Comparison of ENCODE assay signal across 19 cellular contexts in the genomic region with DNA sequence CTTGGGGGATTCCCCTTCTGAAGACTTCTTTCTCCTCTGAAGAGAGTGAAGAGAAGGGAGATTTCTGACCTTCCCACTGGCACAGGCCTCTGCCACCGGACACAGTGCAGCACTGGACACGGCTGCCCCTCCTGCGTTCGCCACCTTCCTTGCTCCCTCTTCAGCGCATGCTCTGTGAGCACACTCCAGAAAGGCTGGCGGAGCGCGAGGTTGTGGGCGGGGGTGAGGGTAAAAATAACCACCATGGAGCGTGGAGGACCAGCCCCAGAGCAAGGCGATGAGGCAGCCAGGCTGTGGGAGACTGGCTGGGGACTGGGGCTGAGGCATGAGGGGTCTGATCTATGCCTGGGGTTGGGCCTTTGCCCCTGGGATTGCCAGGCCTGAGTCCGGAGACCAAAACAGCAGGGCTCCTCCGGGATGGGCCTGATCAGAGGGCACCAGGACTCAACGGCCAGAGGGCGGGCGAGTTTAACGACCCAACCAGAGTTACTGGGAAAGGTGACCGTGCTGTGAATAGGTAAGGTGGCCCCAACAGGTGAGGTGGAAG.
"Had no signal": no experiment of that assay in that cellular context is flagged by ENCODE, and none has a peak within 500 bp of the region (broad histone marks: within the 10 kb centered on the region; RNA-seq: fewer than 3 reads in every experiment).

No MANE protein-coding gene starts in this region.

- H3K9me3 ChIP-seq: body of pancreas, prostate gland, tibial nerve had no signal

- H3K4me3 ChIP-seq: body of pancreas, prostate gland, tibial nerve had no signal

- H3K27me3 ChIP-seq: body of pancreas, tibial nerve had no signal

- H3K9me3 Mint-ChIP-seq: activated CD4-positive, alpha-beta T cell treated with anti-CD3 and anti-CD28 coated beads, Interleukin-2, amount 10 ng/mL, durations not matched to agents 24 days and 14 days; activated naive CD8-positive, alpha-beta T cell treated with anti-CD3 and anti-CD28 coated beads for 36 hours; activated T-cell treated with anti-CD3 and anti-CD28 coated beads, Interleukin-2, amount 50 U/mL, for 72 hours; central memory CD8-positive, alpha-beta T cell; naive thymus-derived CD8-positive, alpha-beta T cell had no signal

- H3K36me3 Mint-ChIP-seq: activated naive CD8-positive, alpha-beta T cell treated with anti-CD3 and anti-CD28 coated beads for 36 hours; naive thymus-derived CD8-positive, alpha-beta T cell had no signal

- ATAC-seq: activated CD8-positive, alpha-beta T cell treated with anti-CD3 and anti-CD28 coated beads, Interleukin-2, amount 10 ng/mL, durations not matched to agents 7 days and 5 days; activated T-cell treated with anti-CD3 and anti-CD28 coated beads, Interleukin-2, amount 50 U/mL, for 72 hours; body of pancreas; naive thymus-derived CD8-positive, alpha-beta T cell; sciatic nerve had no signal

- H3K4me1 ChIP-seq: body of pancreas, prostate gland, tibial nerve had no signal

- DNase-seq: activated CD4-positive, alpha-beta T cell treated with anti-CD3 and anti-CD28 coated beads, Interleukin-2, amount 10 ng/mL, durations not matched to agents 24 days and 14 days; activated CD4-positive, CD25-positive, alpha-beta regulatory T cell; activated CD8-positive, alpha-beta memory T cell treated with anti-CD3 and anti-CD28 coated beads, Interleukin-2, amount 50 U/mL, for 48 hours; activated CD8-positive, alpha-beta T cell treated with anti-CD3 and anti-CD28 coated beads, Interleukin-2, amount 10 ng/mL, durations not matched to agents 7 days and 5 days; activated gamma-delta T cell treated with Interleukin-2 at 50 U/mL for 16 hours; activated naive CD8-positive, alpha-beta T cell treated with anti-CD3 and anti-CD28 coated beads for 36 hours; activated T-cell treated with anti-CD3 and anti-CD28 coated beads, Interleukin-2, amount 50 U/mL, for 72 hours; amygdala; body of pancreas; cortex of kidney; effector CD8-positive, alpha-beta T cell; foreskin melanocyte; mesenchymal stem cell; naive thymus-derived CD8-positive, alpha-beta T cell; stimulated activated CD4-positive, alpha-beta T cell treated with anti-CD3 and anti-CD28 coated beads, Interleukin-1b, Interleukin-23, amount 100 ng/mL, for 48 hours had no signal

- H3K27ac ChIP-seq: body of pancreas, prostate gland, tibial nerve had no signal

- H3K36me3 ChIP-seq: prostate gland, tibial nerve had no signal

- H3K27ac Mint-ChIP-seq: activated CD4-positive, alpha-beta T cell treated with anti-CD3 and anti-CD28 coated beads, Interleukin-2, amount 10 ng/mL, durations not matched to agents 24 days and 14 days; activated CD8-positive, alpha-beta T cell treated with anti-CD3 and anti-CD28 coated beads, Interleukin-2, amount 10 ng/mL, durations not matched to agents 7 days and 5 days; activated naive CD8-positive, alpha-beta T cell treated with anti-CD3 and anti-CD28 coated beads for 36 hours; activated T-cell treated with anti-CD3 and anti-CD28 coated beads, Interleukin-2, amount 50 U/mL, for 72 hours; naive thymus-derived CD8-positive, alpha-beta T cell had no signal

- H3K4me3 Mint-ChIP-seq: activated CD4-positive, alpha-beta T cell treated with anti-CD3 and anti-CD28 coated beads, Interleukin-2, amount 10 ng/mL, durations not matched to agents 24 days and 14 days; activated CD8-positive, alpha-beta T cell treated with anti-CD3 and anti-CD28 coated beads, Interleukin-2, amount 10 ng/mL, durations not matched to agents 7 days and 5 days; activated naive CD8-positive, alpha-beta T cell treated with anti-CD3 and anti-CD28 coated beads for 36 hours; activated T-cell treated with anti-CD3 and anti-CD28 coated beads, Interleukin-2, amount 50 U/mL, for 72 hours; central memory CD8-positive, alpha-beta T cell; naive thymus-derived CD8-positive, alpha-beta T cell had no signal
